ENCODE assay signal across 8 cellular contexts in genomic region chr6:31619805-31620585, GRCh38. TPM values are rescaled to one million over a fixed set of nuclear protein-coding genes. Genes with fewer than 3 reads are reported as not detected.
DNase-seq lines count a peak whose midpoint lies in the region; ATAC-seq and TF ChIP-seq lines count a peak whose summit lies in the region.

No MANE protein-coding gene starts in this region.

- H3K18ac ChIP-seq in mesendoderm (ENCODE audit: low read length) = peak overlapping the region; percentile 98

- H3K4ac ChIP-seq in mesendoderm (ENCODE audit: low read depth, low read length) = peak overlapping the region; percentile 96

- TSS peak; percentile 99 for BruUV-seq in Calu3 (replicated peaks; lab: Mats Ljungman, UMichigan)

- H3K79me1 ChIP-seq in mesendoderm (ENCODE audit: low read length) = peaks cover 7% of the 10 kb centered on the region

- H2AK5ac ChIP-seq in mesendoderm (ENCODE audit: low read length) = no peak overlapping the region

- H3K56ac ChIP-seq in mesendoderm (ENCODE audit: low read length) = peak overlapping the region; percentile 97

- intact Hi-C loops in Calu3 (cut with micrococcal nuclease; ENCODE audit: unreplicated experiment) = no loop called here

- peak overlapping the region; percentile 90 for H3K9ac ChIP-seq in HUES48 (ENCODE audit: low read depth, low read length)
- H3K9ac ChIP-seq in NT2/D1 (ENCODE audit: insufficient read length, low read depth) = peak overlapping the region; percentile 91
- peak overlapping the region; percentile 82 for H3K9ac ChIP-seq in endodermal cell (ENCODE audit: extremely low read depth, low read length, poor library complexity, severe bottlenecking)
- peak overlapping the region; percentile 96 for H3K9ac ChIP-seq in mesendoderm (ENCODE audit: low read length)

- H3K9me3 Mint-ChIP-seq in Calu3 (ENCODE audit: low read depth, unreplicated experiment) = no peaks in the 10 kb centered on the region
- no peaks in the 10 kb centered on the region for H3K9me3 Mint-ChIP-seq in endodermal cell

- H3K27ac Mint-ChIP-seq in Calu3 (ENCODE audit: unreplicated experiment) (peak overlapping the region; percentile 87), endodermal cell (peak overlapping the region; percentile 99)

- H4K8ac ChIP-seq in mesendoderm (ENCODE audit: low read depth, low read length) = no peak overlapping the region

- 1% methylated on average over 20 to 50 of the region's 50 CpGs for WGBS in endodermal cell (ENCODE audit: insufficient coverage in 1 of 2, insufficient read length in 1 of 2), 2 experiments
- WGBS in mesendoderm (ENCODE audit: extremely low coverage, insufficient coverage, low lambda C conversion rate) = no CpG with 5 or more reads among the region's 50 CpGs

- H3K4me2 ChIP-seq in mesendoderm (ENCODE audit: low read length) = peak overlapping the region; percentile 74

- peak overlapping the region; percentile 84 for H3K4me3 Mint-ChIP-seq in Calu3 (ENCODE audit: low read depth, unreplicated experiment)
- H3K4me3 Mint-ChIP-seq in endodermal cell = peak overlapping the region; percentile 89

- peaks cover 35% of the 10 kb centered on the region for H3K79me2 ChIP-seq in mesendoderm (ENCODE audit: control insufficient read depth, insufficient read depth, low read length)

- peak; percentile 78 for ATAC-seq in GM21423 (IDR thresholded peaks at IDR 0.05; ENCODE audit: unreplicated experiment)

- H3K27me3 ChIP-seq in HUES48 (ENCODE audit: control insufficient read depth, insufficient read depth, low read length) (no peaks in the 10 kb centered on the region), NT2/D1 (ENCODE audit: insufficient read depth, insufficient read length) (no peaks in the 10 kb centered on the region), endodermal cell (ENCODE audit: control insufficient read depth, insufficient read depth, low read length, poor library complexity, severe bottlenecking) (no peaks in the 10 kb centered on the region), mesendoderm (ENCODE audit: insufficient read depth, low read length, poor library complexity) (no peaks in the 10 kb centered on the region)

- H3K23ac ChIP-seq in mesendoderm (ENCODE audit: low read length) = no peak overlapping the region

- H3K4me1 ChIP-seq in HUES48 (ENCODE audit: control insufficient read depth, insufficient read depth, low read length) (peaks cover 13% of the 10 kb centered on the region), NT2/D1 (ENCODE audit: insufficient read depth, insufficient read length) (peaks cover 3% of the 10 kb centered on the region), endodermal cell (ENCODE audit: control insufficient read depth, insufficient read depth, low read length) (no peaks in the 10 kb centered on the region), mesendoderm (ENCODE audit: control insufficient read depth, low read depth, low read length) (peaks cover 5% of the 10 kb centered on the region)

- peak overlapping the region; percentile 71 for H2BK5ac ChIP-seq in mesendoderm (ENCODE audit: low read length)

- CTCF ChIA-PET in Calu3 (lab: Charles Lee) = interaction anchor here (0.7 to 2.9 kb wide), 4 partner anchors 18 to 569 kb away, joined by 3 to 6 read pairs (median 4); partner anchors contain the start of gene APOM

- TF ChIP-seq CTCF in Calu3 (IDR thresholded peaks at IDR 0.05; ENCODE audit: unreplicated experiment) = no peak
- TF ChIP-seq CTCF in endodermal cell (conservative IDR thresholded peaks at IDR 0.05) = no peak

- H3K36me3 Mint-ChIP-seq in Calu3 (ENCODE audit: insufficient read depth, unreplicated experiment) (peaks cover 53% of the 10 kb centered on the region), endodermal cell (ENCODE audit: low read depth) (peaks cover 35% of the 10 kb centered on the region)

- H3K4me3 ChIP-seq in HUES48 (ENCODE audit: low read depth, low read length) = peak overlapping the region; percentile 72
- peak overlapping the region; percentile 56 for H3K4me3 ChIP-seq in NT2/D1 (ENCODE audit: insufficient read length, low read depth)
- peak overlapping the region; percentile 78 for H3K4me3 ChIP-seq in endodermal cell (ENCODE audit: low read length)
- peak overlapping the region; percentile 79 for H3K4me3 ChIP-seq in mesendoderm (ENCODE audit: low read length)

- H4K5ac ChIP-seq in mesendoderm (ENCODE audit: low read length) = no peak overlapping the region

- no peaks in the 10 kb centered on the region for H3K9me3 ChIP-seq in HUES48 (ENCODE audit: control insufficient read depth, insufficient read depth, low read length)
- H3K9me3 ChIP-seq in NT2/D1 (ENCODE audit: insufficient read depth, low read length) = no peaks in the 10 kb centered on the region
- H3K9me3 ChIP-seq in endodermal cell (ENCODE audit: control insufficient read depth, low read length) = no peaks in the 10 kb centered on the region

- H3K27me3 Mint-ChIP-seq in Calu3 (ENCODE audit: unreplicated experiment) = peaks cover 21% of the 10 kb centered on the region
- no peaks in the 10 kb centered on the region for H3K27me3 Mint-ChIP-seq in endodermal cell (ENCODE audit: insufficient read depth)

- DNase-seq in Calu3 (peak; percentile 100), NT2/D1 (ENCODE audit: low read depth, low spot score) (peak; percentile 94), endodermal cell (peak; percentile 99), mesendoderm (peak; percentile 100)
- DNase-seq in activated CD8-positive, alpha-beta memory T cell treated with anti-CD3 and anti-CD28 coated beads, Interleukin-2, amount 50 U/mL, for 24 hours (ENCODE audit: extremely low read depth) = peak; percentile 92
- peak; percentile 90 for DNase-seq in stimulated activated CD8-positive, alpha-beta memory T cell treated with anti-CD3 and anti-CD28 coated beads, Interleukin-12 subunit alpha, Interleukin-12 subunit beta, amount 100 ng/mL, for 4 hours (ENCODE audit: low read depth)

- H3K27ac ChIP-seq in HUES48 (ENCODE audit: low read depth, low read length) = peak overlapping the region; percentile 99
- peak overlapping the region; percentile 100 for H3K27ac ChIP-seq in endodermal cell (ENCODE audit: low read depth, low read length)
- peak overlapping the region; percentile 100 for H3K27ac ChIP-seq in mesendoderm (ENCODE audit: low read depth, low read length)

- no peak overlapping the region for H2BK120ac ChIP-seq in mesendoderm (ENCODE audit: low read depth, low read length)

- H3K36me3 ChIP-seq in HUES48 (ENCODE audit: control insufficient read depth, insufficient read depth, low read length) (peaks cover 34% of the 10 kb centered on the region), NT2/D1 (ENCODE audit: insufficient read depth, insufficient read length, low read length) (peaks cover 36% of the 10 kb centered on the region), endodermal cell (ENCODE audit: control insufficient read depth, insufficient read depth, low read length) (peaks cover 31% of the 10 kb centered on the region), mesendoderm (ENCODE audit: control insufficient read depth, insufficient read depth, low read length) (peaks cover 8% of the 10 kb centered on the region)

- H3K4me1 Mint-ChIP-seq in Calu3 (ENCODE audit: low read depth, unreplicated experiment) (peaks cover 13% of the 10 kb centered on the region), endodermal cell (peaks cover 22% of the 10 kb centered on the region)

- no peak overlapping the region for H2BK15ac ChIP-seq in mesendoderm (replicated peaks; ENCODE audit: low read depth)

RNA-seq across cellular contexts. Expression of gene PRRC2A, which starts 0.5 kb away (rescaled TPM):
- total RNA-seq in Calu3 (2022) (473 and 509 TPM in 2 replicates), endodermal cell (100 to 1,000 TPM; 329 to 330 TPM)
- polyA plus RNA-seq in endodermal cell (2013, experiment 1 of 2) = 299 TPM
- polyA plus RNA-seq in endodermal cell (2013, experiment 2 of 2) = 263 TPM
- polyA plus RNA-seq in mesendoderm (2013, experiment 1 of 2) = 130 TPM
- 129 TPM for polyA plus RNA-seq in mesendoderm (2013, experiment 2 of 2)

RNA-seq across cellular contexts. Expression of gene AIF1, which starts 5.0 kb away (rescaled TPM):
- total RNA-seq in Calu3 (2022) (not detected in 2 replicates), endodermal cell (1 to 10 TPM in 1 of 2 donors, under 1 TPM in 1; 0.70 to 1.7 TPM)
- 1.2 TPM for polyA plus RNA-seq in endodermal cell (2013, experiment 1 of 2)
- 0.66 TPM for polyA plus RNA-seq in endodermal cell (2013, experiment 2 of 2)
- polyA plus RNA-seq in mesendoderm (2013, experiment 1 of 2) = 29.5 TPM
- 29.3 TPM for polyA plus RNA-seq in mesendoderm (2013, experiment 2 of 2)

RNA-seq across cellular contexts. Expression of gene NCR3, which starts 27.2 kb away (rescaled TPM):
- total RNA-seq in Calu3 (2022) (not detected in 2 replicates), endodermal cell (not detected)
- polyA plus RNA-seq in endodermal cell (2013, experiment 1 of 2) = not detected
- not detected for polyA plus RNA-seq in endodermal cell (2013, experiment 2 of 2)
- polyA plus RNA-seq in mesendoderm (2013, experiment 1 of 2) = not detected
- polyA plus RNA-seq in mesendoderm (2013, experiment 2 of 2) = 0.06 TPM

RNA-seq across cellular contexts. Expression of gene BAG6, which starts 32.5 kb away (rescaled TPM):
- total RNA-seq in Calu3 (2022) (617 and 663 TPM in 2 replicates), endodermal cell (100 to 1,000 TPM; 413 to 428 TPM)
- 320 TPM for polyA plus RNA-seq in endodermal cell (2013, experiment 1 of 2)
- polyA plus RNA-seq in endodermal cell (2013, experiment 2 of 2) = 283 TPM
- 167 TPM for polyA plus RNA-seq in mesendoderm (2013, experiment 1 of 2)
- polyA plus RNA-seq in mesendoderm (2013, experiment 2 of 2) = 166 TPM

RNA-seq across cellular contexts. Expression of gene LST1, which starts 33.9 kb away (rescaled TPM):
- 0.94 TPM in 1 of 2 replicates, not detected in the other for total RNA-seq in Calu3 (2022)
- not detected for total RNA-seq in endodermal cell
- polyA plus RNA-seq in endodermal cell (2013, experiment 1 of 2) = 1.5 TPM
- not detected for polyA plus RNA-seq in endodermal cell (2013, experiment 2 of 2)
- 0.04 TPM for polyA plus RNA-seq in mesendoderm (2013, experiment 1 of 2)
- polyA plus RNA-seq in mesendoderm (2013, experiment 2 of 2) = not detected

Comparison
In these comparisons a context has a peak if more than half of its experiments do, and no peak if none do; other contexts are left out.
1. Peak in every context shown above with its lines: DNase-seq, ATAC-seq, H3K4me3 ChIP-seq and H3K27ac ChIP-seq.